1 cellular context compared by ENCODE assay signal in the genomic region with DNA sequence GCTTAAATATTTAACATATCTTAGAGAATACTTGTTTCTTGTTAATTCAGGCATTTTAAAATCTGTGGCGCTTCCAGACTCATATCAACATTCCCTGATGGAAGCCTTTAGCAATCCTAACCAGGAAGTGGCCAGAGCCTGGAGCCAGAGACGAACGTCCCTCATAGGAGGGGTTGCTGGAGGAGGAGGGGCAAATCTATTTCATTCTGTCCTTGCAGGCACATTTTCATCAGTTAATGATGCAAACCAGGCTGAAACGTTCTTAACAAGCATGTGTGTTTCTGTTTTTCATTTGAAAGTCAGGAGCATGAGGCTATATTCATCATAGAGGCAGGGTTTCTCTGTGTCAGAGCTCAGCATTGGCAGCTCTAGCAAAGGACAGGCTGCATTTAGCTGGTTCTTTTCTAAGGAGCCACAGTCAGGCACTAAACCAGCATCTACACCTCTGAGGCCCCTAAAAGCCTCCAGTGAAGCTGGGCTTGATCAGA.
TF ChIP-seq lines count a peak whose summit lies in the region.

No MANE protein-coding gene starts in this region.

TF ChIP-seq in H1, 55 proteins besides CTCF, POLR2A, EP300 and RAD21 (continued from another document):
- TF ChIP-seq EZH2 (IDR thresholded peaks at IDR 0.05; ENCODE audit: low read depth, low read length, severe bottlenecking) (no peak), RXRA (IDR thresholded peaks at IDR 0.05; ENCODE audit: insufficient read depth, low read depth, low read length) (no peak), BRCA1 (IDR thresholded peaks at IDR 0.05; ENCODE audit: low read depth, low read length) (no peak), SIRT6 (IDR thresholded peaks at IDR 0.05; ENCODE audit: low read length) (no peak), CHD1 (IDR thresholded peaks at IDR 0.05; ENCODE audit: low read depth, low read length) (no peak), TAF7 (optimal IDR thresholded peaks at IDR 0.05; ENCODE audit: borderline replicate concordance, low read depth, low read length) (no peak), GABPA (IDR thresholded peaks at IDR 0.05; ENCODE audit: borderline replicate concordance, insufficient read depth, low read length) (no peak), CTBP2 (IDR thresholded peaks at IDR 0.05; ENCODE audit: borderline replicate concordance, insufficient read depth, insufficient read length, low read length) (no peak), KDM5A (IDR thresholded peaks at IDR 0.05; ENCODE audit: low read length) (no peak), JUND (IDR thresholded peaks at IDR 0.05; ENCODE audit: low read length) (no peak), SP4 (IDR thresholded peaks at IDR 0.05; ENCODE audit: low read length) (no peak), SP1 (IDR thresholded peaks at IDR 0.05; ENCODE audit: low read depth, low read length) (no peak), SRF (IDR thresholded peaks at IDR 0.05; ENCODE audit: low read depth, low read length) (no peak)
- TF ChIP-seq, protein P1, sequence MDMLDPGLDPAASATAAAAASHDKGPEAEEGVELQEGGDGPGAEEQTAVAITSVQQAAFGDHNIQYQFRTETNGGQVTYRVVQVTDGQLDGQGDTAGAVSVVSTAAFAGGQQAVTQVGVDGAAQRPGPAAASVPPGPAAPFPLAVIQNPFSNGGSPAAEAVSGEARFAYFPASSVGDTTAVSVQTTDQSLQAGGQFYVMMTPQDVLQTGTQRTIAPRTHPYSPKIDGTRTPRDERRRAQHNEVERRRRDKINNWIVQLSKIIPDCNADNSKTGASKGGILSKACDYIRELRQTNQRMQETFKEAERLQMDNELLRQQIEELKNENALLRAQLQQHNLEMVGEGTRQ (IDR thresholded peaks at IDR 0.05; ENCODE audit: low read length), result no peak
- TF ChIP-seq, protein P2, sequence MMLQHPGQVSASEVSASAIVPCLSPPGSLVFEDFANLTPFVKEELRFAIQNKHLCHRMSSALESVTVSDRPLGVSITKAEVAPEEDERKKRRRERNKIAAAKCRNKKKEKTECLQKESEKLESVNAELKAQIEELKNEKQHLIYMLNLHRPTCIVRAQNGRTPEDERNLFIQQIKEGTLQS (IDR thresholded peaks at IDR 0.05; ENCODE audit: insufficient read depth, low read depth, low read length), result no peak
- TF ChIP-seq, protein P3, sequence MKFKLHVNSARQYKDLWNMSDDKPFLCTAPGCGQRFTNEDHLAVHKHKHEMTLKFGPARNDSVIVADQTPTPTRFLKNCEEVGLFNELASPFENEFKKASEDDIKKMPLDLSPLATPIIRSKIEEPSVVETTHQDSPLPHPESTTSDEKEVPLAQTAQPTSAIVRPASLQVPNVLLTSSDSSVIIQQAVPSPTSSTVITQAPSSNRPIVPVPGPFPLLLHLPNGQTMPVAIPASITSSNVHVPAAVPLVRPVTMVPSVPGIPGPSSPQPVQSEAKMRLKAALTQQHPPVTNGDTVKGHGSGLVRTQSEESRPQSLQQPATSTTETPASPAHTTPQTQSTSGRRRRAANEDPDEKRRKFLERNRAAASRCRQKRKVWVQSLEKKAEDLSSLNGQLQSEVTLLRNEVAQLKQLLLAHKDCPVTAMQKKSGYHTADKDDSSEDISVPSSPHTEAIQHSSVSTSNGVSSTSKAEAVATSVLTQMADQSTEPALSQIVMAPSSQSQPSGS (IDR thresholded peaks at IDR 0.05; ENCODE audit: low read length), result no peak
